8 cellular contexts compared by ENCODE assay signal in genomic region chr4:113762061-113762850, GRCh38. TPM values are rescaled to one million over a fixed set of nuclear protein-coding genes. Genes with fewer than 3 reads are reported as not detected.
DNase-seq lines count a peak whose midpoint lies in the region; ATAC-seq and TF ChIP-seq lines count a peak whose summit lies in the region.

No MANE protein-coding gene starts in this region.

- H3K36me3 ChIP-seq in duodenal mucosa (ENCODE audit: control insufficient read depth in 1 of 2, insufficient read depth in 2 of 2, low read length in 2 of 2) (peaks cover 0 to 6% of the 10 kb centered on the region in 2 donors), right lobe of liver (peaks cover 0 to 1% (median 0%) of the 10 kb centered on the region in 4 donors)

- no peaks in the 10 kb centered on the region for H3K27me3 Mint-ChIP-seq in CD4-positive, alpha-beta T cell
- no peaks in the 10 kb centered on the region for H3K27me3 Mint-ChIP-seq in activated CD8-positive, alpha-beta T cell treated with anti-CD3 and anti-CD28 coated beads for 36 hours

- H3K4me3 Mint-ChIP-seq in CD4-positive, alpha-beta T cell = peak overlapping the region; percentile 95
- H3K4me3 Mint-ChIP-seq in activated CD8-positive, alpha-beta T cell treated with anti-CD3 and anti-CD28 coated beads for 36 hours = peak overlapping the region; percentile 98

- no peaks in the 10 kb centered on the region for H3K9me3 Mint-ChIP-seq in CD4-positive, alpha-beta T cell
- H3K9me3 Mint-ChIP-seq in activated CD8-positive, alpha-beta T cell treated with anti-CD3 and anti-CD28 coated beads for 36 hours = no peaks in the 10 kb centered on the region

- peak; percentile 70 for ATAC-seq in CD4-positive, alpha-beta T cell (ENCODE audit: poor library complexity)
- ATAC-seq in GM19438 (IDR thresholded peaks at IDR 0.05; ENCODE audit: low read depth, unreplicated experiment) (peak; percentile 61), HG03571 (IDR thresholded peaks at IDR 0.05; ENCODE audit: unreplicated experiment) (peak; percentile 59), right lobe of liver (peak; percentile 71 to 79 (median 74))
- peak; percentile 76 for ATAC-seq in activated CD8-positive, alpha-beta T cell treated with anti-CD3 and anti-CD28 coated beads for 36 hours

- no peak for TF ChIP-seq CTCF in CD4-positive, alpha-beta T cell (IDR thresholded peaks at IDR 0.05)
- no peak for TF ChIP-seq CTCF in activated CD8-positive, alpha-beta T cell treated with anti-CD3 and anti-CD28 coated beads for 36 hours (IDR thresholded peaks at IDR 0.05)
- TF ChIP-seq CTCF in right lobe of liver (IDR thresholded peaks at IDR 0.05) = peak in 1 of 4 donors; percentile 5

- TF ChIP-seq POLR2A in right lobe of liver (IDR thresholded peaks at IDR 0.05) = peak; percentile 97

- H3K27ac ChIP-seq in CD4-positive, alpha-beta T cell (ENCODE audit: low read depth, low read length) = peak overlapping the region; percentile 96
- H3K27ac ChIP-seq in duodenal mucosa (ENCODE audit: low read depth, low read length) = peak overlapping the region; percentile 98
- H3K27ac ChIP-seq in right lobe of liver = peak overlapping the region; percentile 94 to 99 (median 99)

- H3K4me3 ChIP-seq in duodenal mucosa (ENCODE audit: low read depth in 1 of 2, low read length in 2 of 2) = peak overlapping the region; percentile 85 to 98
- H3K4me3 ChIP-seq in right lobe of liver = peak overlapping the region; percentile 49 to 75 (median 74)

- peaks cover 32% of the 10 kb centered on the region for H3K36me3 Mint-ChIP-seq in CD4-positive, alpha-beta T cell (ENCODE audit: low read depth)
- peaks cover 28% of the 10 kb centered on the region for H3K36me3 Mint-ChIP-seq in activated CD8-positive, alpha-beta T cell treated with anti-CD3 and anti-CD28 coated beads for 36 hours (ENCODE audit: low read depth)

- H3K4me1 ChIP-seq in duodenal mucosa (ENCODE audit: control insufficient read depth in 1 of 2, insufficient read depth in 2 of 2, low read length in 2 of 2) (peaks cover 20 to 36% of the 10 kb centered on the region in 2 donors), right lobe of liver (peaks cover 0 to 19% (median 4%) of the 10 kb centered on the region in 4 donors)

- CTCF ChIA-PET in CD4-positive, alpha-beta T cell (lab: Charles Lee) = interaction anchor here (1.1 kb wide), 1 partner anchor 215 kb away, joined by 5 read pairs; no protein-coding TSS in a partner anchor
- CTCF ChIA-PET in activated CD8-positive, alpha-beta T cell treated with anti-CD3 and anti-CD28 coated beads for 36 hours (lab: Charles Lee) = interaction anchor here (1.4 kb wide), 1 partner anchor 214 kb away, joined by 3 read pairs; no protein-coding TSS in a partner anchor

- DNase-seq in CD4-positive, alpha-beta T cell = peak; percentile 94 to 100 (median 98)
- DNase-seq in NCI-H82 treated with DMSO at 0.1 percent for 48 hours (lab: John Stamatoyannopoulos, UW; ENCODE audit: unreplicated experiment) = peak; percentile 80
- DNase-seq in activated CD8-positive, alpha-beta T cell treated with anti-CD3 and anti-CD28 coated beads for 36 hours = peak; percentile 100
- peak; percentile 98 to 99 (median 98) for DNase-seq in right lobe of liver
- DNase-seq in stimulated activated CD4-positive, alpha-beta T cell treated with anti-CD3 and anti-CD28 coated beads, Interleukin-4, amount 100 ng/mL, for 24 hours = peak; percentile 99

- peaks cover 36% of the 10 kb centered on the region for H3K4me1 Mint-ChIP-seq in CD4-positive, alpha-beta T cell (ENCODE audit: low read depth)
- H3K4me1 Mint-ChIP-seq in activated CD8-positive, alpha-beta T cell treated with anti-CD3 and anti-CD28 coated beads for 36 hours (ENCODE audit: low read depth) = peaks cover 43% of the 10 kb centered on the region

- H3K9me3 ChIP-seq in CD4-positive, alpha-beta T cell (ENCODE audit: control insufficient read depth, low read length) = no peaks in the 10 kb centered on the region
- H3K9me3 ChIP-seq in duodenal mucosa (ENCODE audit: control insufficient read depth in 1 of 2, low read length in 2 of 2) = no peaks in the 10 kb centered on the region
- H3K9me3 ChIP-seq in right lobe of liver = no peaks in the 10 kb centered on the region

- 0% methylated on average over 21 of the region's 44 CpGs for WGBS in right lobe of liver (ENCODE audit: insufficient coverage, low coverage, low lambda C conversion rate, missing lambda C conversion rate)

- peak overlapping the region; percentile 95 for H3K27ac Mint-ChIP-seq in CD4-positive, alpha-beta T cell
- peak overlapping the region; percentile 98 for H3K27ac Mint-ChIP-seq in activated CD8-positive, alpha-beta T cell treated with anti-CD3 and anti-CD28 coated beads for 36 hours

- POLR2A ChIA-PET in CD4-positive, alpha-beta T cell (lab: Charles Lee) = interaction anchor here (0.6 to 2.0 kb wide), 5 partner anchors 85 to 215 kb away, joined by 3 to 20 read pairs (median 4); no protein-coding TSS in a partner anchor
- POLR2A ChIA-PET in activated CD8-positive, alpha-beta T cell treated with anti-CD3 and anti-CD28 coated beads for 36 hours (lab: Charles Lee) = no interaction called here

- intact Hi-C loops in CD4-positive, alpha-beta T cell (cut with DNase I, micrococcal nuclease) = loop anchor here (1.0 to 10.0 kb wide), 9 partner anchors 35 to 1477 kb away; partner anchors contain the start of genes LARP7 (in 1 of the 2), TIFA (in 1 of the 2) and ZGRF1 (in 1 of the 2)
- intact Hi-C loops in activated CD8-positive, alpha-beta T cell treated with anti-CD3 and anti-CD28 coated beads for 36 hours (cut with micrococcal nuclease) = loop anchor here (2.0 to 10.0 kb wide), 6 partner anchors 79 to 370 kb away; no protein-coding TSS in a partner anchor
- intact Hi-C loops in right lobe of liver (cut with DNase I) = loop anchor here in 1 of 2 donors (5.0 kb wide), 1 partner anchor 355 kb away; no protein-coding TSS in a partner anchor

- H3K9ac ChIP-seq in duodenal mucosa (ENCODE audit: low read depth in 1 of 2, low read length in 2 of 2) = peak overlapping the region; percentile 98 to 99

- H3K27me3 ChIP-seq in CD4-positive, alpha-beta T cell (ENCODE audit: control insufficient read depth, insufficient read depth, low read length) = no peaks in the 10 kb centered on the region
- no peaks in the 10 kb centered on the region for H3K27me3 ChIP-seq in duodenal mucosa (ENCODE audit: control insufficient read depth in 1 of 2, insufficient read depth in 2 of 2, low read length in 2 of 2)
- H3K27me3 ChIP-seq in right lobe of liver = no peaks in the 10 kb centered on the region

RNA-seq across cellular contexts. Expression of gene CAMK2D, which starts 0.7 kb away (rescaled TPM):
- 10 to 100 TPM; 29.9 to 32.9 TPM for total RNA-seq in CD4-positive, alpha-beta T cell
- 10 to 100 TPM; 62.8 to 66.1 TPM for total RNA-seq in activated CD8-positive, alpha-beta T cell treated with anti-CD3 and anti-CD28 coated beads for 36 hours
- 10 to 100 TPM; 17.0 to 30.6 (median 22.6) TPM for total RNA-seq in right lobe of liver

Comparison
In these comparisons a context has a peak if more than half of its experiments do, and no peak if none do; other contexts are left out.
1. Peak in every context shown above with its lines: DNase-seq, ATAC-seq, H3K4me3 ChIP-seq and H3K27ac ChIP-seq.